ENCODE assay signal across 11 cellular contexts in genomic region chr11:36356201-36356600, GRCh38.
DNase-seq lines count a peak whose midpoint lies in the region; ATAC-seq and TF ChIP-seq lines count a peak whose summit lies in the region.
"Had no signal": no experiment of that assay in that cellular context is flagged by ENCODE, and none has a peak within 500 bp of the region (broad histone marks: within the 10 kb centered on the region; RNA-seq: fewer than 3 reads in every experiment).

No MANE protein-coding gene starts in this region.

- peak; percentile 54 for ATAC-seq in GM19043 (IDR thresholded peaks at IDR 0.05; ENCODE audit: low read depth, unreplicated experiment)
- peak; percentile 75 for ATAC-seq in HG03025 (IDR thresholded peaks at IDR 0.05; ENCODE audit: low FRiP score, unreplicated experiment)
- no peak for ATAC-seq in RWPE2 (ENCODE audit: low read depth)

- H3K9me3 ChIP-seq in RWPE2 (ENCODE audit: severe bottlenecking): no peaks in the 10 kb centered on the region
- no peaks in the 10 kb centered on the region for H3K9me3 ChIP-seq in hepatocyte (ENCODE audit: low read depth)
- H3K9me3 ChIP-seq: adrenal gland had no signal

- no peaks in the 10 kb centered on the region for H3K36me3 ChIP-seq in RWPE2 (ENCODE audit: low read depth)
- no peaks in the 10 kb centered on the region for H3K36me3 ChIP-seq in hepatocyte (replicated peaks; ENCODE audit: insufficient read depth, low read depth)
- H3K36me3 ChIP-seq: adrenal gland had no signal

- no peaks in the 10 kb centered on the region for H3K9me2 ChIP-seq in hepatocyte (replicated peaks; ENCODE audit: insufficient read depth)

- no peaks in the 10 kb centered on the region for H4K20me1 ChIP-seq in hepatocyte (ENCODE audit: insufficient read depth, poor library complexity, severe bottlenecking)

- DNase-seq in AG10803 (ENCODE audit: low read depth) (peak; percentile 58), RWPE2 (ENCODE audit: low spot score) (no peak), NCI-H1694 (lab: John Stamatoyannopoulos, UW) (no peak), hepatocyte (ENCODE audit: low spot score) (no peak), MCF 10A (ENCODE audit: unreplicated experiment) (no peak)
- DNase-seq in activated CD8-positive, alpha-beta memory T cell treated with anti-CD3 and anti-CD28 coated beads for 24 hours: no peak
- DNase-seq: CD4-positive, CD25-positive, alpha-beta regulatory T cell had no signal

- no peak overlapping the region for H3K27ac Mint-ChIP-seq in MCF 10A (ENCODE audit: low read depth, unreplicated experiment)
- H3K27ac Mint-ChIP-seq: CD4-positive, CD25-positive, alpha-beta regulatory T cell had no signal

- H3K36me3 Mint-ChIP-seq in MCF 10A (ENCODE audit: insufficient read depth, unreplicated experiment): no peaks in the 10 kb centered on the region
- H3K36me3 Mint-ChIP-seq: CD4-positive, CD25-positive, alpha-beta regulatory T cell had no signal

- no peaks in the 10 kb centered on the region for H3K9me3 Mint-ChIP-seq in MCF 10A (ENCODE audit: unreplicated experiment)

- H3K4me1 ChIP-seq in RWPE2 (ENCODE audit: insufficient read depth, poor library complexity, severe bottlenecking): peaks cover 18% of the 10 kb centered on the region
- H3K4me1 ChIP-seq in hepatocyte (ENCODE audit: insufficient read depth): peaks cover under 1% of the 10 kb centered on the region
- H3K4me1 ChIP-seq: adrenal gland had no signal

- 84% methylated on average over 2 of the region's 2 CpGs for WGBS in hepatocyte (ENCODE audit: low lambda C conversion rate, missing lambda C conversion rate)

- H3K27me3 Mint-ChIP-seq in MCF 10A (ENCODE audit: insufficient read depth, unreplicated experiment): no peaks in the 10 kb centered on the region

- intact Hi-C loops in MCF 10A (cut with micrococcal nuclease): no loop called here

- CTCF ChIA-PET in MCF 10A (lab: Yijun Ruan, JAX): interaction anchor here (0.6 kb wide), 1 partner anchor 10 kb away, joined by 3 read pairs; no protein-coding TSS in a partner anchor

- no peak overlapping the region for H3K4me3 Mint-ChIP-seq in MCF 10A (ENCODE audit: unreplicated experiment)
- H3K4me3 Mint-ChIP-seq: CD4-positive, CD25-positive, alpha-beta regulatory T cell had no signal

- POLR2A ChIA-PET in MCF 10A (lab: Yijun Ruan, JAX): no interaction called here

- no peaks in the 10 kb centered on the region for H3K79me2 ChIP-seq in hepatocyte

- peak overlapping the region; percentile 79 for H3K27ac ChIP-seq in RWPE2 (ENCODE audit: poor library complexity, severe bottlenecking)
- no peak overlapping the region for H3K27ac ChIP-seq in hepatocyte
- H3K27ac ChIP-seq: adrenal gland, HL-60 had no signal

- TF ChIP-seq CTCF in AG10803 (conservative IDR thresholded peaks at IDR 0.05; ENCODE audit: low read length) (no peak), RWPE2 (IDR thresholded peaks at IDR 0.05; ENCODE audit: poor library complexity, severe bottlenecking) (no peak), hepatocyte (IDR thresholded peaks at IDR 0.05; ENCODE audit: poor library complexity) (no peak), MCF 10A (IDR thresholded peaks at IDR 0.05; ENCODE audit: unreplicated experiment) (no peak)

- H3K4me3 ChIP-seq in AG10803 (ENCODE audit: low read length) (no peak overlapping the region), RWPE2 (ENCODE audit: severe bottlenecking) (no peak overlapping the region), hepatocyte (no peak overlapping the region)
- H3K4me3 ChIP-seq: adrenal gland had no signal

- H2AFZ ChIP-seq in hepatocyte: no peak overlapping the region

- BruUV-seq in MCF 10A (replicated peaks; lab: Mats Ljungman, UMichigan): no TSS peak

- peaks cover 20% of the 10 kb centered on the region for H3K4me1 Mint-ChIP-seq in MCF 10A (ENCODE audit: insufficient read depth, unreplicated experiment)

- H3K27me3 ChIP-seq in RWPE2 (ENCODE audit: insufficient read depth, poor library complexity, severe bottlenecking) (no peaks in the 10 kb centered on the region), hepatocyte (no peaks in the 10 kb centered on the region)

- H3K4me2 ChIP-seq in hepatocyte: no peak overlapping the region
